In genomic region chrX:153635788-153636668, GRCh38 we compare ENCODE assay signal across 9 cellular contexts. TPM values are rescaled to one million over a fixed set of nuclear protein-coding genes. Genes with fewer than 3 reads are reported as not detected.
DNase-seq lines count a peak whose midpoint lies in the region; ATAC-seq, FAIRE-seq and TF ChIP-seq lines count a peak whose summit lies in the region.
"Had no signal": no experiment of that assay in that cellular context is flagged by ENCODE, and none has a peak within 500 bp of the region (broad histone marks: within the 10 kb centered on the region; RNA-seq: fewer than 3 reads in every experiment).

No MANE protein-coding gene starts in this region.

- H3K36me3 Mint-ChIP-seq in activated CD8-positive, alpha-beta memory T cell treated with anti-CD3 and anti-CD28 coated beads, Interleukin-2, amount 10 ng/mL, durations not matched to agents 7 days and 5 days, result peaks cover 2% of the 10 kb centered on the region

- peak; percentile 99 for FAIRE-seq in A549 (lab: Jason Lieb, UNC)

- no peak overlapping the region for H3K4me2 ChIP-seq in A549

- H3K36me3 ChIP-seq in sigmoid colon, result no peaks in the 10 kb centered on the region

- H3K27ac ChIP-seq in A549 (no peak overlapping the region), sigmoid colon (no peak overlapping the region)

- peak in 1 of 2 experiments; percentile 34; a peak in 2 of 5 replicates for TF ChIP-seq RAD21 in A549 (conservative IDR thresholded peaks at IDR 0.05 in 1 of 2, IDR thresholded peaks at IDR 0.05 in 1 of 2)

- no peak overlapping the region for H3K27ac Mint-ChIP-seq in activated CD8-positive, alpha-beta memory T cell treated with anti-CD3 and anti-CD28 coated beads, Interleukin-2, amount 10 ng/mL, durations not matched to agents 7 days and 5 days

- H3K4me3 ChIP-seq in A549 (no peak overlapping the region), choroid plexus epithelial cell (ENCODE audit: low read depth, low read length) (no peak overlapping the region), sigmoid colon (no peak overlapping the region)

- H3K4me1 Mint-ChIP-seq in activated CD8-positive, alpha-beta memory T cell treated with anti-CD3 and anti-CD28 coated beads, Interleukin-2, amount 10 ng/mL, durations not matched to agents 7 days and 5 days, result no peaks in the 10 kb centered on the region

- 78% methylated on average over 10 of the region's 21 CpGs for WGBS in A549 (ENCODE audit: missing lambda C conversion rate)
- 73 to 83% methylated on average over 21 of the region's 21 CpGs for WGBS in sigmoid colon, 2 donors

- no peaks in the 10 kb centered on the region for H3K4me1 ChIP-seq in A549
- no peaks in the 10 kb centered on the region for H3K4me1 ChIP-seq in sigmoid colon

- intact Hi-C loops in sigmoid colon (cut with DNase I), result no loop called here

- TF ChIP-seq POLR2A in A549 (IDR thresholded peaks at IDR 0.05; ENCODE audit: low read length) (no peak), sigmoid colon (IDR thresholded peaks at IDR 0.05) (no peak)

- H3K9me3 ChIP-seq in A549 (no peaks in the 10 kb centered on the region), sigmoid colon (no peaks in the 10 kb centered on the region)

- peak; percentile 82 to 98 for ATAC-seq in A549
- ATAC-seq in activated CD8-positive, alpha-beta memory T cell treated with anti-CD3 and anti-CD28 coated beads, Interleukin-2, amount 10 ng/mL, durations not matched to agents 7 days and 5 days, result no peak

- H3K4me3 Mint-ChIP-seq in activated CD8-positive, alpha-beta memory T cell treated with anti-CD3 and anti-CD28 coated beads, Interleukin-2, amount 10 ng/mL, durations not matched to agents 7 days and 5 days, result no peak overlapping the region

- POLR2A ChIA-PET in A549 (lab: Yijun Ruan, JAX), result no interaction called here

- no peak for TF ChIP-seq EP300 in A549 (IDR thresholded peaks at IDR 0.05)
- TF ChIP-seq EP300 in sigmoid colon (IDR thresholded peaks at IDR 0.05), result no peak

- DNase-seq in A549 (ENCODE audit: low read depth in 1 of 2, low spot score in 1 of 2), result peak; percentile 69 to 79
- DNase-seq in ELF-1 (ENCODE audit: low read depth, low spot score), result peak; percentile 90
- peak; percentile 40 for DNase-seq in NCI-H460 (ENCODE audit: extremely low read depth, low read depth)
- peak; percentile 16 for DNase-seq in choroid plexus epithelial cell (ENCODE audit: low read depth)
- DNase-seq in sigmoid colon, result peak; percentile 50
- DNase-seq in activated CD8-positive, alpha-beta memory T cell treated with anti-CD3 and anti-CD28 coated beads, Interleukin-2, amount 10 ng/mL, durations not matched to agents 7 days and 5 days, result no peak
- no peak for DNase-seq in NCI-H2171 treated with DMSO at 0.1 percent for 48 hours (lab: John Stamatoyannopoulos, UW)
- DNase-seq in superior temporal gyrus (ENCODE audit: extremely low spot score), result no peak

- H3K27me3 ChIP-seq in sigmoid colon, result peaks cover 0 to 2% (median 0%) of the 10 kb centered on the region in 3 donors

- H3K27me3 Mint-ChIP-seq in activated CD8-positive, alpha-beta memory T cell treated with anti-CD3 and anti-CD28 coated beads, Interleukin-2, amount 10 ng/mL, durations not matched to agents 7 days and 5 days, result peaks cover 2% of the 10 kb centered on the region

- TF ChIP-seq CTCF in A549 (IDR thresholded peaks at IDR 0.05) (peak; percentile 41; the same call in 2 of the 3 replicates), choroid plexus epithelial cell (conservative IDR thresholded peaks at IDR 0.05; ENCODE audit: low read depth, low read length) (peak; percentile 49), sigmoid colon (IDR thresholded peaks at IDR 0.05) (no peak)

- peaks cover 2% of the 10 kb centered on the region for H3K9me3 Mint-ChIP-seq in activated CD8-positive, alpha-beta memory T cell treated with anti-CD3 and anti-CD28 coated beads, Interleukin-2, amount 10 ng/mL, durations not matched to agents 7 days and 5 days (ENCODE audit: low read depth)

- CTCF ChIA-PET in A549 (lab: Yijun Ruan, JAX), result interaction anchor here (0.7 to 3.2 kb wide), 27 partner anchors 10 to 693 kb away, joined by 3 to 33 read pairs (median 4); partner anchors contain the start of genes DUSP9 and SLC6A8
- CTCF ChIA-PET in activated CD8-positive, alpha-beta memory T cell treated with anti-CD3 and anti-CD28 coated beads, Interleukin-2, amount 10 ng/mL, durations not matched to agents 7 days and 5 days (lab: Charles Lee), result interaction anchor here (1.0 to 1.8 kb wide), 5 partner anchors 9 to 102 kb away, joined by 3 to 7 read pairs (median 3); no protein-coding TSS in a partner anchor

TF ChIP-seq in A549, 52 proteins besides CTCF, POLR2A, EP300 and RAD21:
- TF ChIP-seq HDAC2 (IDR thresholded peaks at IDR 0.05), result no peak
- no peak for TF ChIP-seq NFE2L2 (conservative IDR thresholded peaks at IDR 0.05; ENCODE audit: low read length)

RNA-seq across cellular contexts. Expression of gene DUSP9, which starts 11.0 kb away (rescaled TPM):
- polyA plus RNA-seq in A549 (2011; rRNA removed) (0.65 and 0.75 TPM in 2 replicates), A549 (2017; fragmentation: RNase III; extraction: RNeasy Plus Mini Kit Qiagen cat#74134 plus additional on column Dnase treatment) (1.3 to 1.6 TPM (median 1.3 TPM) in 3 replicates), sigmoid colon (under 1 TPM in 1 of 3 donors, not detected in 2; 0.06 TPM)
- polyA plus RNA-seq in A549 (2012; cell fraction: cytosol; rRNA removed), result 2.0 and 3.1 TPM in 2 replicates
- polyA plus RNA-seq in A549 (2012; cell fraction: nucleus; rRNA removed), result 2.5 and 2.8 TPM in 2 replicates
- polyA minus RNA-seq in A549 (2011; rRNA and poly(A)+ RNA removed), result 0.70 and 1.1 TPM in 2 replicates
- 1.8 and 2.2 TPM in 2 replicates for total RNA-seq in NCI-H460 (2014; rRNA removed; shearing (Covaris generic))
- 14.5 and 17.2 TPM in 2 replicates for polyA plus RNA-seq in NCI-H460 (2014; cell fraction: nucleus; rRNA removed)
- not detected for total RNA-seq in sigmoid colon
- under 1 TPM in 1 of 2 experiments, not detected in 1; 0.09 TPM for total RNA-seq in activated CD8-positive, alpha-beta memory T cell treated with anti-CD3 and anti-CD28 coated beads, Interleukin-2, amount 10 ng/mL, durations not matched to agents 7 days and 5 days

RNA-seq across cellular contexts. Expression of gene CCNQ, which starts 37.1 kb away (rescaled TPM):
- polyA plus RNA-seq in A549 (2011; rRNA removed) (25.6 and 29.9 TPM in 2 replicates), A549 (2017; fragmentation: RNase III; extraction: RNeasy Plus Mini Kit Qiagen cat#74134 plus additional on column Dnase treatment) (32.0 to 36.0 TPM (median 32.6 TPM) in 3 replicates), sigmoid colon (10 to 100 TPM; 36.7 to 40.8 (median 37.9) TPM)
- 66.2 and 77.2 TPM in 2 replicates for polyA plus RNA-seq in A549 (2012; cell fraction: cytosol; rRNA removed)
- polyA plus RNA-seq in A549 (2012; cell fraction: nucleus; rRNA removed), result 38.8 and 41.9 TPM in 2 replicates
- polyA minus RNA-seq in A549 (2011; rRNA and poly(A)+ RNA removed), result 27.2 and 32.6 TPM in 2 replicates
- total RNA-seq in NCI-H460 (2014; rRNA removed; shearing (Covaris generic)), result 33.7 and 43.4 TPM in 2 replicates
- polyA plus RNA-seq in NCI-H460 (2014; cell fraction: nucleus; rRNA removed), result 58.4 and 64.9 TPM in 2 replicates
- 10 to 100 TPM; 31.8 to 49.0 (median 39.9) TPM for total RNA-seq in sigmoid colon
- total RNA-seq in activated CD8-positive, alpha-beta memory T cell treated with anti-CD3 and anti-CD28 coated beads, Interleukin-2, amount 10 ng/mL, durations not matched to agents 7 days and 5 days, result 10 to 100 TPM; 17.5 to 24.7 TPM

RNA-seq across cellular contexts. Expression of gene PNCK, which starts 37.6 kb away (rescaled TPM):
- polyA plus RNA-seq in A549 (2011; rRNA removed) (0.17 TPM in 2 replicates), A549 (2017; fragmentation: RNase III; extraction: RNeasy Plus Mini Kit Qiagen cat#74134 plus additional on column Dnase treatment) (0.13 to 0.30 TPM (median 0.25 TPM) in 3 replicates), sigmoid colon (1 to 10 TPM in 1 of 3 donors, not detected in 2; 4.6 TPM)
- 0.08 and 0.09 TPM in 2 replicates for polyA plus RNA-seq in A549 (2012; cell fraction: cytosol; rRNA removed)
- 0.64 and 1.3 TPM in 2 replicates for polyA plus RNA-seq in A549 (2012; cell fraction: nucleus; rRNA removed)
- polyA minus RNA-seq in A549 (2011; rRNA and poly(A)+ RNA removed), result not detected in 2 replicates
- 0.42 and 0.69 TPM in 2 replicates for total RNA-seq in NCI-H460 (2014; rRNA removed; shearing (Covaris generic))
- not detected in 2 replicates for polyA plus RNA-seq in NCI-H460 (2014; cell fraction: nucleus; rRNA removed)
- total RNA-seq in sigmoid colon, result 100 to 1,000 TPM in 1 of 4 donors, 10 to 100 TPM in 3; 33.9 to 135 (median 64.2) TPM
- total RNA-seq in activated CD8-positive, alpha-beta memory T cell treated with anti-CD3 and anti-CD28 coated beads, Interleukin-2, amount 10 ng/mL, durations not matched to agents 7 days and 5 days, result not detected
- total RNA-seq: dermis microvascular lymphatic vessel endothelial cell had no signal

RNA-seq across cellular contexts. Expression of gene SLC6A8, which starts 51.7 kb away (rescaled TPM):
- polyA plus RNA-seq in A549 (2011; rRNA removed) (2.0 and 3.4 TPM in 2 replicates), A549 (2017; fragmentation: RNase III; extraction: RNeasy Plus Mini Kit Qiagen cat#74134 plus additional on column Dnase treatment) (5.7 to 6.9 TPM (median 6.1 TPM) in 3 replicates), sigmoid colon (100 to 1,000 TPM in 1 of 3 donors, 10 to 100 TPM in 2; 67.9 to 158 (median 70.5) TPM)
- polyA plus RNA-seq in A549 (2012; cell fraction: cytosol; rRNA removed), result 4.2 and 7.4 TPM in 2 replicates
- polyA plus RNA-seq in A549 (2012; cell fraction: nucleus; rRNA removed), result 10.2 and 14.9 TPM in 2 replicates
- polyA minus RNA-seq in A549 (2011; rRNA and poly(A)+ RNA removed), result 8.6 and 9.8 TPM in 2 replicates
- 42.0 and 45.6 TPM in 2 replicates for total RNA-seq in NCI-H460 (2014; rRNA removed; shearing (Covaris generic))
- 78.0 and 79.4 TPM in 2 replicates for polyA plus RNA-seq in NCI-H460 (2014; cell fraction: nucleus; rRNA removed)
- total RNA-seq in sigmoid colon, result 10 to 100 TPM; 31.9 to 60.7 (median 35.1) TPM
- 1 to 10 TPM in 1 of 2 experiments, under 1 TPM in 1; 0.93 to 1.1 TPM for total RNA-seq in activated CD8-positive, alpha-beta memory T cell treated with anti-CD3 and anti-CD28 coated beads, Interleukin-2, amount 10 ng/mL, durations not matched to agents 7 days and 5 days

Comparison
In these comparisons a context has a peak if more than half of its experiments do, and no peak if none do; other contexts are left out.
1. DNase-seq: peak in A549 (2 of 2), ELF-1 (single experiment), NCI-H460 (single experiment), choroid plexus epithelial cell (single experiment) and sigmoid colon (single experiment); none in activated CD8-positive, alpha-beta memory T cell treated with anti-CD3 and anti-CD28 coated beads, Interleukin-2, amount 10 ng/mL, durations not matched to agents 7 days and 5 days (single experiment), NCI-H2171 treated with DMSO at 0.1 percent for 48 hours (single experiment) and superior temporal gyrus (single experiment).
2. CTCF ChIP-seq: peak in A549 (single experiment) and choroid plexus epithelial cell (single experiment); none in sigmoid colon (0 of 4).
3. RNA of gene PNCK, which starts 37.6 kb away (total RNA-seq): 33.9 to 135 TPM in sigmoid colon; 0.42 to 0.69 TPM in NCI-H460 and not detected in activated CD8-positive, alpha-beta memory T cell treated with anti-CD3 and anti-CD28 coated beads, Interleukin-2, amount 10 ng/mL, durations not matched to agents 7 days and 5 days; every median in the first group is over 10 times any median in the second.